In the genomic region with DNA sequence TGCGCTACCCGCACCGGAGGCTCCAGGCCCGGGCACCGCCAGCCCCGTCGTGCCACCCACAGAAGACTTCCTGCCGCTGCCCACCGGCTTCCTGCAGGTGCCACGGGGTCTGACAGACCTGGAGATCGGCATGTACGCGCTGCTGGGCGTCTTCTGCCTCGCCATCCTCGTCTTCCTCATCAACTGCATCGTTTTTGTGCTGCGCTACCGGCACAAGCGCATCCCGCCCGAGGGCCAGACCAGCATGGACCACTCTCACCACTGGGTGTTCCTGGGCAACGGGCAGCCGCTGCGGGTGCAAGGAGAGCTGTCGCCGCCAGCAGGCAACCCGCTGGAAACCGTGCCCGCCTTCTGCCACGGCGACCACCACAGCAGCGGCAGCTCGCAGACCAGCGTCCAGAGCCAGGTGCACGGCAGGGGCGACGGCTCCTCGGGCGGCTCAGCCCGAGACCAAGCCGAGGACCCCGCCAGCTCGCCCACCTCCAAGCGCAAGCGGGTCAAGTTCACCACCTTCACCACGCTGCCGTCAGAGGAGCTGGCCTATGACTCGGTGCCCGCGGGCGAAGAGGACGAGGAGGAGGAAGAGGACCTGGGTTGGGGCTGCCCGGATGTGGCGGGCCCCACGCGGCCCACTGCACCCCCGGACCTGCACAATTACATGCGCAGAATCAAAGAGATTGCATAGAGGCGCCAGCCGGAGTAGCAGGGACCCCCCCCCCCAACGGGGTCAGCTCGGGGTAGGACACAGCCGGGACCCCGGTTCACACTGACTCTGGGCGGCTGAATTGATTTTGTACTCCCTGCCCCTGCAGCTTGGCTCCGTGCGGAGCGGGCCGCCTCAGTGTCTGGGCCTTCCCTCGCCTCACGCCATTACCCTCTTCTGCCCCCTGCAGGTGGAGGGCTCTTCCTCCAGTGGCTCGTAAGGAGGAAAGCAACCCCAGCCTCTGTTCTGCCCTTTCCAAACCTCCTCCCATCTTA, we compare ENCODE assay signal across 8 cellular contexts. TPM values are rescaled to one million over a fixed set of nuclear protein-coding genes. Genes with fewer than 3 reads are reported as not detected.
DNase-seq lines count a peak whose midpoint lies in the region; ATAC-seq lines count a peak whose summit lies in the region.

No MANE protein-coding gene starts in this region.

- no peak overlapping the region for H3K4me2 ChIP-seq in Karpas-422 (ENCODE audit: low read depth, low read length, poor library complexity, severe bottlenecking)

- H3K9me3 Mint-ChIP-seq in T-helper 2 cell treated with Interferon-gamma antibody and Interleukin-4, amounts not matched to agents 5 μg/mL and 100 μg/mL, for 36 hours, result no peaks in the 10 kb centered on the region

- H3K27ac Mint-ChIP-seq in T-helper 2 cell treated with Interferon-gamma antibody and Interleukin-4, amounts not matched to agents 5 μg/mL and 100 μg/mL, for 36 hours, result no peak overlapping the region

- H3K27me3 ChIP-seq in Karpas-422 (ENCODE audit: low read length), result no peaks in the 10 kb centered on the region

- no peak overlapping the region for H2AFZ ChIP-seq in Karpas-422 (ENCODE audit: low read length)

- no peak for ATAC-seq in HG02840 (IDR thresholded peaks at IDR 0.05; ENCODE audit: low FRiP score, unreplicated experiment)

- no peaks in the 10 kb centered on the region for H3K9me3 ChIP-seq in Karpas-422 (ENCODE audit: low read length)

- no peak overlapping the region for H3K27ac ChIP-seq in Karpas-422 (ENCODE audit: low read length)

- H3K4me1 ChIP-seq in Karpas-422 (ENCODE audit: low read length), result no peaks in the 10 kb centered on the region; the same call in 1 of the 2 replicates

- H4K20me1 ChIP-seq in Karpas-422 (ENCODE audit: insufficient read depth, low read depth, low read length), result no peaks in the 10 kb centered on the region

- no peaks in the 10 kb centered on the region for H3K36me3 Mint-ChIP-seq in T-helper 2 cell treated with Interferon-gamma antibody and Interleukin-4, amounts not matched to agents 5 μg/mL and 100 μg/mL, for 36 hours (ENCODE audit: low read depth)

- H3K9ac ChIP-seq in Karpas-422 (ENCODE audit: low read length), result 0 out of 2 replicates have a peak overlapping the region, but pooled peaks have one; percentile 35

- H3K9me2 ChIP-seq in Karpas-422 (replicated peaks; ENCODE audit: insufficient read depth, low read length), result no peaks in the 10 kb centered on the region

- no peaks in the 10 kb centered on the region for H3K79me2 ChIP-seq in Karpas-422 (ENCODE audit: low read length)

- no peaks in the 10 kb centered on the region for H3K4me1 Mint-ChIP-seq in T-helper 2 cell treated with Interferon-gamma antibody and Interleukin-4, amounts not matched to agents 5 μg/mL and 100 μg/mL, for 36 hours (ENCODE audit: low read depth)

- DNase-seq in DMS79 (lab: John Stamatoyannopoulos, UW) (peak; percentile 7), DMS79 treated with DMSO at 0.1 percent for 48 hours (lab: John Stamatoyannopoulos, UW) (no peak), Karpas-422 (peak; percentile 89), amygdala (lab: John Stamatoyannopoulos, UW) (peak in 48 of 56 donors; percentile 6 to 75 (median 40)), hepatic stellate cell (ENCODE audit: low spot score) (peak; percentile 61), skeletal muscle cell (ENCODE audit: low read depth) (peak; percentile 18)
- DNase-seq in T-helper 2 cell treated with Interferon-gamma antibody and Interleukin-4, amounts not matched to agents 5 μg/mL and 100 μg/mL, for 36 hours (ENCODE audit: low spot score), result peak; percentile 69

- no peak overlapping the region for H3K4me3 ChIP-seq in Karpas-422 (ENCODE audit: low read length)
- H3K4me3 ChIP-seq in skeletal muscle cell (ENCODE audit: low read depth, low read length), result peak overlapping the region; percentile 34

- peak overlapping the region; percentile 9 for H3K4me3 Mint-ChIP-seq in T-helper 2 cell treated with Interferon-gamma antibody and Interleukin-4, amounts not matched to agents 5 μg/mL and 100 μg/mL, for 36 hours

- peaks cover 36% of the 10 kb centered on the region for H3K27me3 Mint-ChIP-seq in T-helper 2 cell treated with Interferon-gamma antibody and Interleukin-4, amounts not matched to agents 5 μg/mL and 100 μg/mL, for 36 hours (ENCODE audit: low read depth)

- no peaks in the 10 kb centered on the region for H3K36me3 ChIP-seq in Karpas-422 (ENCODE audit: insufficient read depth, low read length)

RNA-seq across cellular contexts. Expression of a gene that starts 58.5 kb away (rescaled TPM):
- not detected in 2 replicates for total RNA-seq in Karpas-422 (2014; rRNA removed; shearing (Covaris generic); ENCODE audit: low replicate concordance)
